ENCODE assay signal across 16 cellular contexts in genomic region chr2:60306231-60306861, GRCh38.
DNase-seq lines count a peak whose midpoint lies in the region; ATAC-seq and TF ChIP-seq lines count a peak whose summit lies in the region.
"Had no signal": no experiment of that assay in that cellular context is flagged by ENCODE, and none has a peak within 500 bp of the region (broad histone marks: within the 10 kb centered on the region; RNA-seq: fewer than 3 reads in every experiment).

No MANE protein-coding gene starts in this region.

- dilution Hi-C loops in mammary epithelial cell (cut with HindIII; ENCODE audit: low sequenced_read_pairs): no loop called here

- H3K36me3 ChIP-seq in mammary epithelial cell (ENCODE audit: insufficient read depth, low read length): no peaks in the 10 kb centered on the region
- no peaks in the 10 kb centered on the region for H3K36me3 ChIP-seq in gastrocnemius medialis
- H3K36me3 ChIP-seq: HAP-1 had no signal

- H4K20me1 ChIP-seq in mammary epithelial cell (ENCODE audit: insufficient read depth, low read length): no peaks in the 10 kb centered on the region

- H3K27ac ChIP-seq in mammary epithelial cell (ENCODE audit: insufficient read depth, low read depth, low read length): no peak overlapping the region
- H3K27ac ChIP-seq in gastrocnemius medialis: no peak overlapping the region
- H3K27ac ChIP-seq: body of pancreas, parathyroid adenoma had no signal

- H3K9ac ChIP-seq in mammary epithelial cell (ENCODE audit: insufficient read depth, low read length): no peak overlapping the region
- H3K9ac ChIP-seq: parathyroid adenoma had no signal

- in situ Hi-C loops in mammary epithelial cell (cut with MboI; ENCODE audit: low sequenced_read_pairs in 2 of 2) (no loop called here), gastrocnemius medialis (cut with MboI; ENCODE audit: low sequenced_read_pairs in 4 of 4) (no loop called here)

- no TSS peak for BruUV-seq in mammary epithelial cell (replicated peaks; lab: Mats Ljungman, UMichigan)

- TF ChIP-seq CTCF in mammary epithelial cell (conservative IDR thresholded peaks at IDR 0.05 in 1 of 2, IDR thresholded peaks at IDR 0.05 in 1 of 2; ENCODE audit: extremely low read depth in 1 of 2, insufficient read depth in 1 of 2, low read depth in 1 of 2, low read length in 2 of 2) (no peak), mesothelial cell of epicardium (IDR thresholded peaks at IDR 0.05; ENCODE audit: unreplicated experiment) (no peak), endothelial cell (IDR thresholded peaks at IDR 0.05; ENCODE audit: unreplicated experiment) (no peak), gastrocnemius medialis (IDR thresholded peaks at IDR 0.05 in 4 of 5, conservative IDR thresholded peaks at IDR 0.05 in 1 of 5) (no peak)

- H3K27me3 Mint-ChIP-seq in mesothelial cell of epicardium (ENCODE audit: low read depth) (no peaks in the 10 kb centered on the region), endothelial cell (ENCODE audit: unreplicated experiment) (peaks cover 4% of the 10 kb centered on the region)

- H3K4me3 ChIP-seq in mammary epithelial cell (replicated peaks in 1 of 3; ENCODE audit: insufficient read depth in 1 of 3, low read depth in 2 of 3, low read length in 3 of 3) (no peak overlapping the region), gastrocnemius medialis (no peak overlapping the region)
- H3K4me3 ChIP-seq: body of pancreas, HAP-1 had no signal

- H3K27ac Mint-ChIP-seq in mesothelial cell of epicardium (peak overlapping the region; percentile 64), endothelial cell (ENCODE audit: unreplicated experiment) (no peak overlapping the region)

- CTCF ChIA-PET in mammary epithelial cell (lab: Charles Lee; ENCODE audit: low non-redundant PET): interaction anchor here (0.6 kb wide), 1 partner anchor 236 kb away, joined by 3 read pairs; no protein-coding TSS in a partner anchor

- peak; percentile 74 for DNase-seq in DMS153 (lab: John Stamatoyannopoulos, UW)
- peak; percentile 79 for DNase-seq in NCI-H2227 treated with DMSO at 0.1 percent for 48 hours (lab: John Stamatoyannopoulos, UW)
- peak; percentile 59 for DNase-seq in mammary epithelial cell
- no peak for DNase-seq in mesothelial cell of epicardium (ENCODE audit: low spot score in 2 of 2, unreplicated experiment in 2 of 2)
- DNase-seq in endothelial cell (ENCODE audit: low spot score): no peak
- DNase-seq in germinal center (ENCODE audit: low spot score): no peak
- DNase-seq in gastrocnemius medialis: no peak
- DNase-seq: activated CD4-positive, CD25-positive, alpha-beta regulatory T cell; activated naive CD4-positive, alpha-beta T cell; effector CD4-positive, alpha-beta T cell; foreskin melanocyte; NCI-H2081 treated with DMSO at 0.1 percent for 48 hours had no signal

- H3K27me3 ChIP-seq in mammary epithelial cell (ENCODE audit: insufficient read depth, low read length) (no peaks in the 10 kb centered on the region), gastrocnemius medialis (no peaks in the 10 kb centered on the region)
- H3K27me3 ChIP-seq: body of pancreas had no signal

- H3K4me3 Mint-ChIP-seq in mesothelial cell of epicardium (no peak overlapping the region), endothelial cell (ENCODE audit: unreplicated experiment) (no peak overlapping the region)

- ATAC-seq in gastrocnemius medialis (no peak), HG02759 (IDR thresholded peaks at IDR 0.05; ENCODE audit: unreplicated experiment) (no peak)
- ATAC-seq: body of pancreas had no signal

- TF ChIP-seq POLR2A in gastrocnemius medialis (IDR thresholded peaks at IDR 0.05): no peak

- H3K9me3 Mint-ChIP-seq in mesothelial cell of epicardium: no peaks in the 10 kb centered on the region
- H3K9me3 Mint-ChIP-seq in endothelial cell (ENCODE audit: unreplicated experiment): no peaks in the 10 kb centered on the region

- H3K4me1 ChIP-seq in mammary epithelial cell (ENCODE audit: insufficient read depth, low read length): peaks cover 10% of the 10 kb centered on the region
- no peaks in the 10 kb centered on the region for H3K4me1 ChIP-seq in gastrocnemius medialis
- H3K4me1 ChIP-seq: body of pancreas, HAP-1, parathyroid adenoma had no signal

- H3K9me3 ChIP-seq in mammary epithelial cell (replicated peaks; ENCODE audit: insufficient read depth, low read length) (no peaks in the 10 kb centered on the region), gastrocnemius medialis (no peaks in the 10 kb centered on the region)
- H3K9me3 ChIP-seq: body of pancreas, HAP-1 had no signal

- 4% methylated on average over 5 of the region's 5 CpGs for WGBS in mammary epithelial cell (ENCODE audit: low coverage, missing lambda C conversion rate)

- intact Hi-C loops in mammary epithelial cell (cut with micrococcal nuclease): no loop called here
- intact Hi-C loops in gastrocnemius medialis (cut with DNase I; ENCODE audit: low total_unique reads): no loop called here

- peaks cover 32% of the 10 kb centered on the region for H3K4me1 Mint-ChIP-seq in mesothelial cell of epicardium
- H3K4me1 Mint-ChIP-seq in endothelial cell (ENCODE audit: unreplicated experiment): peaks cover 13% of the 10 kb centered on the region

- peak overlapping the region; percentile 15 for H3K4me2 ChIP-seq in mammary epithelial cell (ENCODE audit: insufficient read depth, low read depth, low read length)

- no peaks in the 10 kb centered on the region for H3K79me2 ChIP-seq in mammary epithelial cell (ENCODE audit: insufficient read depth, low read length)
- H3K79me2 ChIP-seq: parathyroid adenoma had no signal

- H3K36me3 Mint-ChIP-seq in mesothelial cell of epicardium (no peaks in the 10 kb centered on the region), endothelial cell (ENCODE audit: low read depth, unreplicated experiment) (no peaks in the 10 kb centered on the region)

- H2AFZ ChIP-seq in mammary epithelial cell (ENCODE audit: low read depth, low read length): peak overlapping the region; percentile 91
- H2AFZ ChIP-seq: parathyroid adenoma had no signal

Comparison
In these comparisons a context has a peak if more than half of its experiments do, and no peak if none do; other contexts are left out.
1. DNase-seq: peak in DMS153 (single experiment), NCI-H2227 treated with DMSO at 0.1 percent for 48 hours (single experiment) and mammary epithelial cell (single experiment); none in mesothelial cell of epicardium (0 of 2), endothelial cell (single experiment), germinal center (single experiment) and gastrocnemius medialis (0 of 2).